In genomic region chr1:115782571-115783281, GRCh38 we compare ENCODE assay signal across 12 cellular contexts. TPM values are rescaled to one million over a fixed set of nuclear protein-coding genes. Genes with fewer than 3 reads are reported as not detected.
DNase-seq lines count a peak whose midpoint lies in the region; ATAC-seq, FAIRE-seq and TF ChIP-seq lines count a peak whose summit lies in the region.
"Had no signal": no experiment of that assay in that cellular context is flagged by ENCODE, and none has a peak within 500 bp of the region (broad histone marks: within the 10 kb centered on the region; RNA-seq: fewer than 3 reads in every experiment).

No MANE protein-coding gene starts in this region.

- DNase-seq in AG04450 (ENCODE audit: low read depth, low spot score) = peak; percentile 2
- DNase-seq in HPDE6-E6E7 (ENCODE audit: extremely low spot score) = peak; percentile 91
- peak; percentile 75 for DNase-seq in astrocyte (ENCODE audit: low read depth)
- DNase-seq in kidney glomerular epithelial cell (lab: John Stamatoyannopoulos, UW) = peak; percentile 66
- no peak for DNase-seq in NCI-H146 treated with DMSO at 0.1 percent for 48 hours (lab: John Stamatoyannopoulos, UW; ENCODE audit: unreplicated experiment)
- DNase-seq: DMS79, left cardiac atrium, Peyer's patch, spleen had no signal

- ATAC-seq in GM19324 (IDR thresholded peaks at IDR 0.05; ENCODE audit: low FRiP score, unreplicated experiment) (no peak), HG03039 (IDR thresholded peaks at IDR 0.05; ENCODE audit: unreplicated experiment) (no peak), GM19328 (IDR thresholded peaks at IDR 0.05; ENCODE audit: unreplicated experiment) (no peak)

- CTCF ChIA-PET in AG04450 (lab: Charles Lee) = interaction anchor here (0.7 to 2.0 kb wide), 3 partner anchors 11 to 1436 kb away, joined by 3 to 6 read pairs (median 4); no protein-coding TSS in a partner anchor

- H3K9ac ChIP-seq in astrocyte (ENCODE audit: low read length) = no peak overlapping the region

- POLR2A ChIA-PET in AG04450 (lab: Yijun Ruan, JAX) = no interaction called here

- H3K36me3 ChIP-seq in astrocyte (ENCODE audit: insufficient read depth, low read length) = no peaks in the 10 kb centered on the region
- H3K36me3 ChIP-seq: Peyer's patch, spleen had no signal

- no peak for TF ChIP-seq CTCF in AG04450 (IDR thresholded peaks at IDR 0.05; ENCODE audit: low read depth, low read length)
- TF ChIP-seq CTCF in astrocyte (IDR thresholded peaks at IDR 0.05; ENCODE audit: insufficient read depth, low read depth, low read length) = no peak

- H3K4me3 ChIP-seq in AG04450 (ENCODE audit: low read depth, low read length) (no peak overlapping the region), astrocyte (ENCODE audit: insufficient read depth, low read depth, low read length) (no peak overlapping the region)
- H3K4me3 ChIP-seq: Peyer's patch, spleen had no signal

- H4K20me1 ChIP-seq in astrocyte (ENCODE audit: insufficient read depth, low read length) = no peaks in the 10 kb centered on the region

- no peaks in the 10 kb centered on the region for H3K27me3 ChIP-seq in AG04450 (ENCODE audit: control insufficient read depth, insufficient read depth, low read length)
- peaks cover 2% of the 10 kb centered on the region for H3K27me3 ChIP-seq in astrocyte (ENCODE audit: insufficient read depth, low read length)
- H3K27me3 ChIP-seq: Peyer's patch had no signal

- peak overlapping the region; percentile 47 for H3K4me3 Mint-ChIP-seq in astrocyte (ENCODE audit: unreplicated experiment)

- peak; percentile 97 for FAIRE-seq in astrocyte (lab: Jason Lieb, UNC)

- peak overlapping the region; percentile 92 for H3K27ac Mint-ChIP-seq in astrocyte (ENCODE audit: unreplicated experiment)

- H3K4me1 Mint-ChIP-seq in astrocyte (ENCODE audit: low read depth, unreplicated experiment) = peaks cover 33% of the 10 kb centered on the region

- H3K4me1 ChIP-seq in astrocyte (ENCODE audit: insufficient read depth, low read length) = peaks cover 7% of the 10 kb centered on the region
- H3K4me1 ChIP-seq: Peyer's patch, spleen had no signal

- peak overlapping the region; percentile 42 for H3K4me2 ChIP-seq in astrocyte (ENCODE audit: low read length)

- H3K9me3 Mint-ChIP-seq in astrocyte (ENCODE audit: unreplicated experiment) = no peaks in the 10 kb centered on the region

- H3K79me2 ChIP-seq in astrocyte (ENCODE audit: insufficient read depth, low read length) = no peaks in the 10 kb centered on the region

- H3K27me3 Mint-ChIP-seq in astrocyte (ENCODE audit: low read depth, unreplicated experiment) = no peaks in the 10 kb centered on the region

- no peak overlapping the region for H2AFZ ChIP-seq in astrocyte (ENCODE audit: low read depth, low read length)

- H3K27ac ChIP-seq in AG04450 (ENCODE audit: low read depth, low read length) (no peak overlapping the region), astrocyte (ENCODE audit: low read depth, low read length) (no peak overlapping the region)
- H3K27ac ChIP-seq: Peyer's patch, spleen had no signal

- no peaks in the 10 kb centered on the region for H3K36me3 Mint-ChIP-seq in astrocyte (ENCODE audit: low read depth, unreplicated experiment)

- H3K9me3 ChIP-seq in AG04450 (ENCODE audit: control insufficient read depth, insufficient read depth, low read length) = no peaks in the 10 kb centered on the region
- H3K9me3 ChIP-seq in astrocyte (ENCODE audit: insufficient read depth, low read depth, low read length) = no peaks in the 10 kb centered on the region
- H3K9me3 ChIP-seq: Peyer's patch had no signal

RNA-seq across cellular contexts. Expression of gene CASQ2, which starts 14.2 kb away (rescaled TPM):
- not detected in 2 replicates for polyA plus RNA-seq in AG04450 (2011; rRNA removed)
- polyA minus RNA-seq in AG04450 (2011; rRNA and poly(A)+ RNA removed) = not detected in 2 replicates
- 0.11 TPM in 1 of 2 replicates, not detected in the other for total RNA-seq in astrocyte

RNA-seq across cellular contexts. Expression of gene NHLH2, which starts 58.2 kb away (rescaled TPM):
- polyA plus RNA-seq in AG04450 (2011; rRNA removed) = not detected in 2 replicates
- not detected in 2 replicates for polyA minus RNA-seq in AG04450 (2011; rRNA and poly(A)+ RNA removed)
- total RNA-seq in astrocyte = 0.18 TPM in 1 of 2 replicates, not detected in the other
- total RNA-seq: left cardiac atrium, Peyer's patch, spleen had no signal
- polyA plus RNA-seq: spleen had no signal
